ENCODE assay signal across 16 cellular contexts in the genomic region with DNA sequence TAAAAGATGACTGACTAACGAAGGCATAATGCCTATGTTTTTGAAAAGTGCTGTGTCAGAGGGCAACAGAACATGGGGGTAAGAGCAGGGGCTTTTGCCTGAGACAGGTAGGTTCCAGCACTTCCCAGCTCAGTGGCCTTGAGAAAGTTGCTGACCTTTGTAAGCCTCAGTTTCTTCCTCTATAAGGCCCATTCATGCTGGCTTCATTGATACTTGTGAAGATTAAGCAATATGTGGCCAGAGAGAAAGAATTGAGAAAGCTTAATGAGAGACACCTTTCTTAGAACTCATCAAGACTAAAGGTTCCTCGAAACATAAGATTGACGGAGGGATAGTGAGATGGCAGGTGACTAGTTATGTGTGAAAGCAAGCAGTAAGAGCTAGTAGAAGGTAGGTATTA.
"Had no signal": no experiment of that assay in that cellular context is flagged by ENCODE, and none has a peak within 500 bp of the region (broad histone marks: within the 10 kb centered on the region; RNA-seq: fewer than 3 reads in every experiment).

No MANE protein-coding gene starts in this region.

- H3K36me3 ChIP-seq: suprapubic skin had no signal

- H3K27me3 ChIP-seq: foreskin keratinocyte, hepatocyte, suprapubic skin had no signal

- H3K4me1 ChIP-seq: foreskin keratinocyte, suprapubic skin had no signal

- H3K9me3 ChIP-seq: suprapubic skin had no signal

- H3K4me3 ChIP-seq: hepatocyte, lung, skin epidermis, suprapubic skin had no signal

- ATAC-seq: activated CD8-positive, alpha-beta memory T cell treated with anti-CD3 and anti-CD28 coated beads, Interleukin-2, amount 10 ng/mL, durations not matched to agents 7 days and 5 days; activated T-helper 17 cell treated with anti-CD3 and anti-CD28 coated beads, Interleukin-2, amount 50 U/mL, for 72 hours; foreskin keratinocyte; left colon; stimulated activated naive CD8-positive, alpha-beta T cell treated with anti-CD3 and anti-CD28 coated beads, Interleukin-15, amount 100 ng/mL, for 72 hours had no signal

- DNase-seq: activated CD4-positive, alpha-beta memory T cell treated with anti-CD3 and anti-CD28 coated beads, Interleukin-2, amount 10 ng/mL, durations not matched to agents 7 days and 5 days; activated CD4-positive, alpha-beta T cell treated with anti-CD3 and anti-CD28 coated beads for 48 hours; activated CD4-positive, CD25-positive, alpha-beta regulatory T cell; activated CD8-positive, alpha-beta memory T cell treated with anti-CD3 and anti-CD28 coated beads, Interleukin-2, amount 10 ng/mL, durations not matched to agents 7 days and 5 days; activated naive CD4-positive, alpha-beta T cell; activated naive CD8-positive, alpha-beta T cell treated with anti-CD3 and anti-CD28 coated beads, Interleukin-2, amount 10 ng/mL, durations not matched to agents 7 days and 5 days; foreskin keratinocyte; left colon; nucleus accumbens; stimulated activated CD4-positive, alpha-beta T cell treated with anti-CD3 and anti-CD28 coated beads, Interleukin-4, amount 100 ng/mL, for 1 hour; stimulated activated naive CD8-positive, alpha-beta T cell treated with anti-CD3 and anti-CD28 coated beads, Interleukin-15, amount 100 ng/mL, for 72 hours had no signal

- H3K27ac ChIP-seq: foreskin keratinocyte, hepatocyte, suprapubic skin had no signal
